8 cellular contexts compared by ENCODE assay signal in the genomic region with DNA sequence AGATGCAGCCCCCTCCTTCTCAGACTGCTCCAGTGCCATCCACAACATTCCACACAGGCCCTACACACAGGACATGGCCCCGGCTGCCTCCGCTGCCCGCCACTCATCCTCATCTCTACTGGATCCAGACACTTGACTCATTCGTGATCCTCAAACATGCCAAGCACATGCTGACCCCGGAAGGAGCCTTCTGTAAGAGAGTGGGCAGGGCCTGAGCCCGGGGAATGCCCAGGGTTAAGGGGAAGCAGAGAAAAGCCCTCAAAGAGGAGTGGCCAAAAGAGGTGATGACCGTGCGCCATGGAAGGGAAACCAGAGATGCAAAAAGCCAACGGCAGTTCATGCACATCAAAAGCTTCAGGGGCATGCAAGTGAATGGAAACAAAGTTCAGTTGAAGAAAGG. TPM values are rescaled to one million over a fixed set of nuclear protein-coding genes. Genes with fewer than 3 reads are reported as not detected.
DNase-seq lines count a peak whose midpoint lies in the region; ATAC-seq and FAIRE-seq lines count a peak whose summit lies in the region.

No MANE protein-coding gene starts in this region.

- peak; percentile 84 for ATAC-seq in HG03097 (IDR thresholded peaks at IDR 0.05; ENCODE audit: low FRiP score, unreplicated experiment)
- ATAC-seq in activated T-cell treated with anti-CD3 and anti-CD28 coated beads, Interleukin-2, amount 50 U/mL, for 72 hours (replicated peaks in 1 of 2): peak; percentile 73 to 82

- peaks cover 0 to 2% of the 10 kb centered on the region in 2 donors for H3K9me3 Mint-ChIP-seq in activated T-cell treated with anti-CD3 and anti-CD28 coated beads, Interleukin-2, amount 50 U/mL, for 72 hours

- DNase-seq in GM19239 (ENCODE audit: insufficient read length, low spot score) (peak; percentile 27), SK-N-DZ (ENCODE audit: low spot score) (no peak), NCI-H1930 (lab: John Stamatoyannopoulos, UW) (no peak), ecto neural progenitor cell (ENCODE audit: low spot score) (no peak), ACHN (no peak)
- peak; percentile 42 to 52 for DNase-seq in activated T-cell treated with anti-CD3 and anti-CD28 coated beads, Interleukin-2, amount 50 U/mL, for 72 hours
- peak; percentile 31 for DNase-seq in stimulated activated CD8-positive, alpha-beta memory T cell treated with anti-CD3 and anti-CD28 coated beads, Interleukin-4, amount 100 ng/mL, for 24 hours (ENCODE audit: low read depth)

- peak; percentile 84 for FAIRE-seq in GM19239 (lab: Jason Lieb, UNC)

- in situ Hi-C loops in ACHN (cut with HindIII; ENCODE audit: low pct_ligation_motif_present, low pct_unique_long_range_greater_than_20kb, low sequenced_read_pairs): no loop called here

- H3K27ac Mint-ChIP-seq in activated T-cell treated with anti-CD3 and anti-CD28 coated beads, Interleukin-2, amount 50 U/mL, for 72 hours: peak overlapping the region; percentile 61

- H3K4me1 Mint-ChIP-seq in activated T-cell treated with anti-CD3 and anti-CD28 coated beads, Interleukin-2, amount 50 U/mL, for 72 hours (ENCODE audit: low read depth): peaks cover 74% of the 10 kb centered on the region

- no peaks in the 10 kb centered on the region for H3K27me3 Mint-ChIP-seq in activated T-cell treated with anti-CD3 and anti-CD28 coated beads, Interleukin-2, amount 50 U/mL, for 72 hours (ENCODE audit: low read depth)

- H3K4me3 Mint-ChIP-seq in activated T-cell treated with anti-CD3 and anti-CD28 coated beads, Interleukin-2, amount 50 U/mL, for 72 hours: peak overlapping the region; percentile 65 to 76

- H3K36me3 Mint-ChIP-seq in activated T-cell treated with anti-CD3 and anti-CD28 coated beads, Interleukin-2, amount 50 U/mL, for 72 hours (ENCODE audit: insufficient read depth in 2 of 2): peaks cover 21 to 55% of the 10 kb centered on the region in 2 donors

RNA-seq across cellular contexts. Expression of gene RFTN1, which starts 46.1 kb away (rescaled TPM):
- total RNA-seq in activated T-cell treated with anti-CD3 and anti-CD28 coated beads, Interleukin-2, amount 50 U/mL, for 72 hours: 100 to 1,000 TPM; 128 to 132 TPM
- 9.9 and 10.3 TPM in 2 replicates for polyA plus RNA-seq in SK-N-DZ (2014; cell fraction: cytosol; rRNA removed)
- 6.0 and 7.1 TPM in 2 replicates for polyA plus RNA-seq in SK-N-DZ (2014; cell fraction: nucleus; rRNA removed)

Comparison
In these comparisons a context has a peak if more than half of its experiments do, and no peak if none do; other contexts are left out.
1. DNase-seq: peak in GM19239 (single experiment), activated T-cell treated with anti-CD3 and anti-CD28 coated beads, Interleukin-2, amount 50 U/mL, for 72 hours (2 of 2) and stimulated activated CD8-positive, alpha-beta memory T cell treated with anti-CD3 and anti-CD28 coated beads, Interleukin-4, amount 100 ng/mL, for 24 hours (single experiment); none in SK-N-DZ (single experiment), NCI-H1930 (0 of 2), ecto neural progenitor cell (single experiment) and ACHN (single experiment).